ENCODE assay signal across 24 cellular contexts in genomic region chr5:54754878-54755277, GRCh38.
DNase-seq lines count a peak whose midpoint lies in the region; ATAC-seq and TF ChIP-seq lines count a peak whose summit lies in the region.
"Had no signal": no experiment of that assay in that cellular context is flagged by ENCODE, and none has a peak within 500 bp of the region (broad histone marks: within the 10 kb centered on the region; RNA-seq: fewer than 3 reads in every experiment).

No MANE protein-coding gene starts in this region.

- H3K36me3 ChIP-seq in BLaER1: no peaks in the 10 kb centered on the region
- H3K36me3 ChIP-seq in SJSA1: no peaks in the 10 kb centered on the region
- H3K36me3 ChIP-seq in suprapubic skin: no peaks in the 10 kb centered on the region
- H3K36me3 ChIP-seq: BE2C had no signal

- peak overlapping the region; percentile 64 for H3K27ac Mint-ChIP-seq in memory B cell
- H3K27ac Mint-ChIP-seq in stimulated activated memory B cell treated with anti-CD40 and anti-IgM and Interleukin-4, amounts not matched to agents 10 μg/mL and 1 μg/mL and 100 μg/mL, for 72 hours: peak overlapping the region; percentile 66
- H3K27ac Mint-ChIP-seq: CD4-positive, alpha-beta T cell had no signal

- H3K4me2 ChIP-seq in BLaER1: peak overlapping the region; percentile 91

- no peak for TF ChIP-seq EP300 in suprapubic skin (IDR thresholded peaks at IDR 0.05)

- peak overlapping the region; percentile 48 for H3K4me3 ChIP-seq in BLaER1
- no peak overlapping the region for H3K4me3 ChIP-seq in SJSA1
- H3K4me3 ChIP-seq in suprapubic skin: no peak overlapping the region

- no peaks in the 10 kb centered on the region for H3K27me3 Mint-ChIP-seq in memory B cell
- no peaks in the 10 kb centered on the region for H3K27me3 Mint-ChIP-seq in stimulated activated memory B cell treated with anti-CD40 and anti-IgM and Interleukin-4, amounts not matched to agents 10 μg/mL and 1 μg/mL and 100 μg/mL, for 72 hours
- H3K27me3 Mint-ChIP-seq: CD4-positive, alpha-beta T cell had no signal

- H3K4me3 Mint-ChIP-seq in memory B cell: peak overlapping the region; percentile 47
- peak overlapping the region; percentile 1 for H3K4me3 Mint-ChIP-seq in stimulated activated memory B cell treated with anti-CD40 and anti-IgM and Interleukin-4, amounts not matched to agents 10 μg/mL and 1 μg/mL and 100 μg/mL, for 72 hours
- H3K4me3 Mint-ChIP-seq: CD4-positive, alpha-beta T cell had no signal

- TF ChIP-seq CTCF in suprapubic skin (IDR thresholded peaks at IDR 0.05) (no peak), GM10266 (IDR thresholded peaks at IDR 0.05; ENCODE audit: control insufficient read depth, insufficient read depth, low read depth, missing control alignments) (no peak)

- H3K4me1 Mint-ChIP-seq in memory B cell: peaks cover 39% of the 10 kb centered on the region
- H3K4me1 Mint-ChIP-seq in stimulated activated memory B cell treated with anti-CD40 and anti-IgM and Interleukin-4, amounts not matched to agents 10 μg/mL and 1 μg/mL and 100 μg/mL, for 72 hours: peaks cover 44% of the 10 kb centered on the region

- H3K36me3 Mint-ChIP-seq in memory B cell: no peaks in the 10 kb centered on the region
- no peaks in the 10 kb centered on the region for H3K36me3 Mint-ChIP-seq in stimulated activated memory B cell treated with anti-CD40 and anti-IgM and Interleukin-4, amounts not matched to agents 10 μg/mL and 1 μg/mL and 100 μg/mL, for 72 hours

- H4K20me1 ChIP-seq in BLaER1: no peaks in the 10 kb centered on the region

- DNase-seq in SJSA1 (ENCODE audit: low read depth in 1 of 2, low spot score in 2 of 2): no peak
- peak in 1 of 2 donors; percentile 12 for DNase-seq in memory B cell (ENCODE audit: low spot score in 2 of 2)
- no peak for DNase-seq in suprapubic skin (ENCODE audit: low spot score in 2 of 2)
- DNase-seq in GM10266 (ENCODE audit: extremely low spot score): no peak
- DNase-seq: BE2C; CD4-positive, alpha-beta T cell; COR-L47; DMS 273 treated with DMSO at 0.1 percent for 48 hours; DND-41; H7; KG1; NCI-H1092 treated with DMSO at 0.1 percent for 48 hours; NCI-H1436 treated with DMSO at 0.1 percent for 48 hours; NCI-H2029; NCI-H226; NCI-H510A treated with DMSO at 0.1 percent for 48 hours; NCI-H748 treated with DMSO at 0.1 percent for 48 hours; NK-92 treated with Interleukin-12 subunit alpha and Interleukin-12 subunit beta, amount 100 ng/mL, for 24 hours; SIG-M5 had no signal

- TF ChIP-seq POLR2A in suprapubic skin (IDR thresholded peaks at IDR 0.05): no peak

- no peaks in the 10 kb centered on the region for H3K27me3 ChIP-seq in BLaER1
- H3K27me3 ChIP-seq in SJSA1 (replicated peaks): no peaks in the 10 kb centered on the region
- no peaks in the 10 kb centered on the region for H3K27me3 ChIP-seq in suprapubic skin
- H3K27me3 ChIP-seq: BE2C had no signal

- 78% methylated on average over 2 of the region's 2 CpGs for WGBS in suprapubic skin

- ATAC-seq in memory B cell (ENCODE audit: low read depth) (peak; percentile 64), HG03521 (IDR thresholded peaks at IDR 0.05; ENCODE audit: unreplicated experiment) (no peak)
- ATAC-seq in stimulated activated memory B cell treated with anti-CD40 and anti-IgM and Interleukin-4, amounts not matched to agents 10 μg/mL and 1 μg/mL and 100 μg/mL, for 72 hours: peak; percentile 74
- ATAC-seq: Panc1, SK-N-SH treated with all-trans-retinoic acid at 6 μM for 48 hours had no signal

- peaks cover 65% of the 10 kb centered on the region for H3K4me1 ChIP-seq in BLaER1
- H3K4me1 ChIP-seq in SJSA1 (replicated peaks): peaks cover 57% of the 10 kb centered on the region
- peaks cover 5% of the 10 kb centered on the region for H3K4me1 ChIP-seq in suprapubic skin
- H3K4me1 ChIP-seq: BE2C had no signal

- H3K9me3 Mint-ChIP-seq in memory B cell: no peaks in the 10 kb centered on the region
- no peaks in the 10 kb centered on the region for H3K9me3 Mint-ChIP-seq in stimulated activated memory B cell treated with anti-CD40 and anti-IgM and Interleukin-4, amounts not matched to agents 10 μg/mL and 1 μg/mL and 100 μg/mL, for 72 hours
- H3K9me3 Mint-ChIP-seq: CD4-positive, alpha-beta T cell had no signal

- H3K27ac ChIP-seq in BLaER1 (peak overlapping the region; percentile 70), SJSA1 (0 out of 2 replicates have a peak overlapping the region, but pooled peaks have one; percentile 15), suprapubic skin (no peak overlapping the region)

- 0 out of 2 replicates have a peak, but pooled peaks cover 5% of the 10 kb centered on the region for H3K9me3 ChIP-seq in BLaER1
- H3K9me3 ChIP-seq in SJSA1 (replicated peaks): no peaks in the 10 kb centered on the region
- H3K9me3 ChIP-seq in suprapubic skin: no peaks in the 10 kb centered on the region
- H3K9me3 ChIP-seq: BE2C had no signal

- peak overlapping the region; percentile 59 for H3K9ac ChIP-seq in BLaER1
